ENCODE assay signal across 11 cellular contexts in genomic region chr9:33049680-33050361, GRCh38. TPM values are rescaled to one million over a fixed set of nuclear protein-coding genes. Genes with fewer than 3 reads are reported as not detected.
DNase-seq lines count a peak whose midpoint lies in the region; ATAC-seq, FAIRE-seq and TF ChIP-seq lines count a peak whose summit lies in the region.
"Had no signal": no experiment of that assay in that cellular context is flagged by ENCODE, and none has a peak within 500 bp of the region (broad histone marks: within the 10 kb centered on the region; RNA-seq: fewer than 3 reads in every experiment).

No MANE protein-coding gene starts in this region.

- SMC1A ChIA-PET in GM12878 (lab: Charles Lee; ENCODE audit: uncharacterized antibody, unreplicated experiment), result no interaction called here

- CTCF ChIA-PET in GM12878 (lab: Yijun Ruan, JAX) (interaction anchor here (0.7 kb wide), 1 partner anchor 68 kb away, joined by 3 read pairs; no protein-coding TSS in a partner anchor), A673 (lab: Charles Lee) (no interaction called here)

- H3K4me3 ChIP-seq in GM12878 (no peak overlapping the region), A673 (ENCODE audit: low read depth, low read length, poor library complexity, severe bottlenecking) (no peak overlapping the region)

- no peak for TF ChIP-seq EP300 in GM12878 (IDR thresholded peaks at IDR 0.05; ENCODE audit: borderline replicate concordance in 1 of 2, control insufficient read depth in 1 of 2, low read depth in 2 of 2, low read length in 2 of 2)

- in situ Hi-C loops in GM12878 (cut with MboI), result no loop called here

- H3K27ac ChIP-seq in GM12878 (ENCODE audit: control insufficient read depth, insufficient read depth) (no peak overlapping the region; the same call in 1 of the 2 replicates), A673 (ENCODE audit: low read depth, low read length, poor library complexity, severe bottlenecking) (no peak overlapping the region)

- ATAC-seq in GM18867 (IDR thresholded peaks at IDR 0.05; ENCODE audit: unreplicated experiment), result peak; percentile 90
- peak; percentile 90 for ATAC-seq in GM21381 (IDR thresholded peaks at IDR 0.05; ENCODE audit: unreplicated experiment)
- ATAC-seq in HG03103 (IDR thresholded peaks at IDR 0.05; ENCODE audit: low read depth, unreplicated experiment), result peak; percentile 74
- peak; percentile 91 for ATAC-seq in GM12878

- WGBS in GM12878 (ENCODE audit: insufficient coverage, insufficient replicate concordance, low lambda C conversion rate, missing lambda C conversion rate), result 63% methylated on average over 1 of the region's 2 CpGs

- POLR2A ChIA-PET in GM12878 (lab: Charles Lee) (no interaction called here), A673 (lab: Charles Lee; ENCODE audit: low non-redundant PET) (no interaction called here)

- no peak for TF ChIP-seq RAD21 in GM12878 (IDR thresholded peaks at IDR 0.05; ENCODE audit: insufficient read depth, low read depth, low read length)

- H3K4me2 ChIP-seq in GM12878 (ENCODE audit: control insufficient read depth, insufficient read depth), result peak overlapping the region; percentile 48; the same call in 1 of the 2 replicates

- H3K9me3 ChIP-seq in GM12878 (replicated peaks; ENCODE audit: control insufficient read depth, insufficient read depth, low read length), result peaks cover 4% of the 10 kb centered on the region
- H3K9me3 ChIP-seq in A673 (ENCODE audit: low read depth, low read length, poor library complexity, severe bottlenecking), result no peaks in the 10 kb centered on the region

- no peak for TF ChIP-seq POLR2A in GM12878 (IDR thresholded peaks at IDR 0.05; ENCODE audit: low read depth, low read length)

- H3K36me3 ChIP-seq in GM12878 (ENCODE audit: control insufficient read depth in 2 of 2, insufficient read depth in 2 of 2, low read length in 1 of 2), result peaks cover 5 to 40% of the 10 kb centered on the region in 2 experiments
- peaks cover 48% of the 10 kb centered on the region for H3K36me3 ChIP-seq in A673 (ENCODE audit: insufficient read depth, low read length, poor library complexity, severe bottlenecking)

- no TSS peak for BruUV-seq in GM12878 (replicated peaks; lab: Mats Ljungman, UMichigan)
- no TSS peak for BruUV-seq in A673 (replicated peaks; lab: Mats Ljungman, UMichigan)

- H3K79me2 ChIP-seq in GM12878 (ENCODE audit: control insufficient read depth, insufficient read depth, low read length), result no peaks in the 10 kb centered on the region; the same call in 1 of the 2 replicates

- H3K9ac ChIP-seq in GM12878 (ENCODE audit: control insufficient read depth, insufficient read depth, low read length), result no peak overlapping the region

- RAD21 ChIA-PET in GM12878 (lab: Charles Lee; ENCODE audit: unreplicated experiment), result no interaction called here

- H2AFZ ChIP-seq in GM12878 (ENCODE audit: control insufficient read depth, low read depth, low read length), result no peak overlapping the region

- H3K27me3 ChIP-seq in GM12878 (replicated peaks in 1 of 2; ENCODE audit: control insufficient read depth in 2 of 2, insufficient read depth in 2 of 2, low read length in 1 of 2) (no peaks in the 10 kb centered on the region), A673 (replicated peaks; ENCODE audit: insufficient read depth, low read depth, low read length, poor library complexity) (no peaks in the 10 kb centered on the region)

- no peak for DNase-seq in GM12878 (ENCODE audit: low read depth, low spot score)
- DNase-seq in NCI-H146 treated with DMSO at 0.1 percent for 48 hours (lab: John Stamatoyannopoulos, UW; ENCODE audit: unreplicated experiment), result no peak
- no peak for DNase-seq in GM03348 (ENCODE audit: low spot score)
- no peak for DNase-seq in COR-L47 (lab: John Stamatoyannopoulos, UW)
- DNase-seq in A673 (ENCODE audit: low spot score), result no peak
- DNase-seq: DMS53, NCI-H1092, OCI-M1 had no signal

- peak; percentile 91 for FAIRE-seq in GM12878 (lab: Jason Lieb, UNC)

- intact Hi-C loops in GM12878 (cut with micrococcal nuclease; ENCODE audit: unreplicated experiment), result no loop called here
- intact Hi-C loops in A673 (cut with micrococcal nuclease; ENCODE audit: unreplicated experiment), result no loop called here

- H4K20me1 ChIP-seq in GM12878 (ENCODE audit: control insufficient read depth, insufficient read depth), result no peaks in the 10 kb centered on the region

- no peak for TF ChIP-seq CTCF in GM12878 (IDR thresholded peaks at IDR 0.05 in 2 of 3, conservative IDR thresholded peaks at IDR 0.05 in 1 of 3; ENCODE audit: control insufficient read depth in 2 of 3, extremely low read depth in 1 of 3, insufficient read depth in 1 of 3, low read depth in 3 of 3, low read length in 3 of 3)
- TF ChIP-seq CTCF in A673 (conservative IDR thresholded peaks at IDR 0.05; ENCODE audit: low read depth, low read length), result no peak

- H3K4me1 ChIP-seq in GM12878 (ENCODE audit: control insufficient read depth, insufficient read depth, low read length) (peaks cover 18% of the 10 kb centered on the region), A673 (ENCODE audit: insufficient read depth, low read length, poor library complexity, severe bottlenecking) (no peaks in the 10 kb centered on the region)

TF ChIP-seq in GM12878, 131 proteins besides CTCF, POLR2A, EP300 and RAD21 (continues in another document):
- peak; percentile 20; the same call in 1 of the 2 replicates for TF ChIP-seq ATF2 (IDR thresholded peaks at IDR 0.05; ENCODE audit: low read length)

RNA-seq across cellular contexts. Expression of gene DNAJA1, which starts 24.7 kb away (rescaled TPM):
- 29.0 and 31.2 TPM in 2 replicates for total RNA-seq in GM12878 (2013; cell fraction: nucleolus; rRNA removed)
- 69.7 and 77.9 TPM in 2 replicates for total RNA-seq in GM12878 (2014; rRNA removed)
- 135 and 143 TPM in 2 replicates for total RNA-seq in GM12878 (2014; rRNA removed; fragmentation: Illumina TruSeq; extraction: Trizol)
- 105 and 109 TPM in 2 replicates for total RNA-seq in GM12878 (2021)
- polyA plus RNA-seq in GM12878 (2011; ENCODE audit: low read depth), result 44.2 TPM
- polyA plus RNA-seq in GM12878 (2011; rRNA removed), result 206 and 243 TPM in 2 replicates
- 85.5 and 86.9 TPM in 2 replicates for polyA plus RNA-seq in GM12878 (2011; cell fraction: cytosol; rRNA removed)
- 51.1 and 71.9 TPM in 2 replicates for polyA plus RNA-seq in GM12878 (2011; cell fraction: nucleus; rRNA removed)
- polyA plus RNA-seq in GM12878 (2012), result 71.1 and 80.8 TPM in 2 replicates
- 171 and 195 TPM in 2 replicates for polyA plus RNA-seq in GM12878 (2014; fragmentation: Illumina TruSeq; extraction: Trizol)
- polyA plus RNA-seq in GM12878 (2014; fragmentation: Nextera tagmentation; extraction: Ambion mirVana), result 100 to 1,000 TPM; 115 to 149 TPM
- polyA plus RNA-seq in GM12878 (2014; rRNA removed), result 98.8 and 114 TPM in 2 replicates
- 100 to 1,000 TPM; 160 to 162 TPM for polyA plus RNA-seq in GM12878 (2016; fragmentation: Nextera tagmentation; extraction: Ambion mirVana)
- 91.3 and 178 TPM in 2 replicates for polyA minus RNA-seq in GM12878 (2011; rRNA and poly(A)+ RNA removed)
- 70.4 and 89.4 TPM in 2 replicates for polyA minus RNA-seq in GM12878 (2011; cell fraction: cytosol; rRNA and poly(A)+ RNA removed)
- polyA minus RNA-seq in GM12878 (2011; cell fraction: nucleus; rRNA and poly(A)+ RNA removed), result 21.0 and 40.6 TPM in 2 replicates
- 296 and 373 TPM in 2 replicates for total RNA-seq in A673 (2021)

RNA-seq across cellular contexts. Expression of gene SMU1, which starts 26.7 kb away (rescaled TPM):
- total RNA-seq in GM12878 (2013; cell fraction: nucleolus; rRNA removed), result 17.9 and 19.4 TPM in 2 replicates
- total RNA-seq in GM12878 (2014; rRNA removed) (22.8 and 26.6 TPM in 2 replicates), GM12878 (2014; rRNA removed; fragmentation: Illumina TruSeq; extraction: Trizol) (33.4 and 34.6 TPM in 2 replicates), GM12878 (2021) (19.7 and 20.4 TPM in 2 replicates), A673 (2021) (30.6 and 31.2 TPM in 2 replicates)
- polyA plus RNA-seq in GM12878 (2011; ENCODE audit: low read depth), result 11.8 TPM
- polyA plus RNA-seq in GM12878 (2011; rRNA removed) (21.1 and 27.5 TPM in 2 replicates), GM12878 (2014; fragmentation: Illumina TruSeq; extraction: Trizol) (22.2 and 26.0 TPM in 2 replicates), GM12878 (2014; fragmentation: Nextera tagmentation; extraction: Ambion mirVana) (10 to 100 TPM; 18.5 to 20.7 TPM), GM12878 (2014; rRNA removed) (16.5 and 20.0 TPM in 2 replicates), GM12878 (2016; fragmentation: Nextera tagmentation; extraction: Ambion mirVana) (10 to 100 TPM; 20.2 to 22.0 TPM)
- 11.3 and 11.4 TPM in 2 replicates for polyA plus RNA-seq in GM12878 (2011; cell fraction: cytosol; rRNA removed)
- 7.2 and 8.2 TPM in 2 replicates for polyA plus RNA-seq in GM12878 (2011; cell fraction: nucleus; rRNA removed)
- 12.9 and 13.9 TPM in 2 replicates for polyA plus RNA-seq in GM12878 (2012)
- polyA minus RNA-seq in GM12878 (2011; rRNA and poly(A)+ RNA removed), result 22.7 and 27.6 TPM in 2 replicates
- polyA minus RNA-seq in GM12878 (2011; cell fraction: cytosol; rRNA and poly(A)+ RNA removed), result 9.6 and 10.7 TPM in 2 replicates
- 5.0 and 6.0 TPM in 2 replicates for polyA minus RNA-seq in GM12878 (2011; cell fraction: nucleus; rRNA and poly(A)+ RNA removed)

RNA-seq across cellular contexts. Expression of gene APTX, which starts 48.4 kb away (rescaled TPM):
- total RNA-seq in GM12878 (2013; cell fraction: nucleolus; rRNA removed), result 55.9 and 60.3 TPM in 2 replicates
- total RNA-seq in GM12878 (2014; rRNA removed) (45.1 and 51.6 TPM in 2 replicates), GM12878 (2014; rRNA removed; fragmentation: Illumina TruSeq; extraction: Trizol) (50.6 and 54.9 TPM in 2 replicates), GM12878 (2021) (37.7 and 40.9 TPM in 2 replicates), A673 (2021) (48.5 and 51.6 TPM in 2 replicates)
- 28.9 TPM for polyA plus RNA-seq in GM12878 (2011; ENCODE audit: low read depth)
- polyA plus RNA-seq in GM12878 (2011; rRNA removed) (56.6 and 70.7 TPM in 2 replicates), GM12878 (2014; fragmentation: Illumina TruSeq; extraction: Trizol) (58.3 and 70.1 TPM in 2 replicates), GM12878 (2014; fragmentation: Nextera tagmentation; extraction: Ambion mirVana) (10 to 100 TPM; 73.9 to 74.8 TPM), GM12878 (2014; rRNA removed) (44.8 and 54.1 TPM in 2 replicates), GM12878 (2016; fragmentation: Nextera tagmentation; extraction: Ambion mirVana) (10 to 100 TPM; 81.7 to 87.0 TPM)
- polyA plus RNA-seq in GM12878 (2011; cell fraction: cytosol; rRNA removed), result 29.4 and 30.4 TPM in 2 replicates
- 44.7 and 46.5 TPM in 2 replicates for polyA plus RNA-seq in GM12878 (2011; cell fraction: nucleus; rRNA removed)
- 31.7 and 32.3 TPM in 2 replicates for polyA plus RNA-seq in GM12878 (2012)
- 25.1 and 31.6 TPM in 2 replicates for polyA minus RNA-seq in GM12878 (2011; rRNA and poly(A)+ RNA removed)
- 8.0 and 16.6 TPM in 2 replicates for polyA minus RNA-seq in GM12878 (2011; cell fraction: cytosol; rRNA and poly(A)+ RNA removed)
- polyA minus RNA-seq in GM12878 (2011; cell fraction: nucleus; rRNA and poly(A)+ RNA removed), result 20.1 and 32.4 TPM in 2 replicates
